26 cellular contexts compared by ENCODE assay signal in genomic region chr18:9736445-9736844, GRCh38.
"Had no signal": no experiment of that assay in that cellular context is flagged by ENCODE, and none has a peak within 500 bp of the region (broad histone marks: within the 10 kb centered on the region; RNA-seq: fewer than 3 reads in every experiment).

No MANE protein-coding gene starts in this region.

- H3K36me3 ChIP-seq: breast epithelium, pancreas had no signal

- DNase-seq: activated CD4-positive, alpha-beta memory T cell treated with anti-CD3 and anti-CD28 coated beads, Interleukin-2, amount 10 ng/mL, durations not matched to agents 7 days and 5 days; activated CD4-positive, alpha-beta T cell treated with anti-CD3 and anti-CD28 coated beads for 1 hour; activated CD4-positive, alpha-beta T cell treated with anti-CD3 and anti-CD28 coated beads, Interleukin-2, amount 10 ng/mL, durations not matched to agents 7 days and 5 days; activated CD8-positive, alpha-beta memory T cell treated with anti-CD3 and anti-CD28 coated beads, Interleukin-2, amount 50 U/mL, for 48 hours; activated naive CD8-positive, alpha-beta T cell treated with anti-CD3 and anti-CD28 coated beads, Interleukin-2, amount 50 U/mL, for 24 hours; activated T-cell treated with anti-CD3 and anti-CD28 coated beads, Interleukin-2, amount 50 U/mL, for 48 hours; amygdala; central memory CD4-positive, alpha-beta T cell; foreskin keratinocyte; heart left ventricle; left lung; mucosa of descending colon; nucleus accumbens; pancreas; stimulated activated naive CD4-positive, alpha-beta T cell; T-helper 17 cell; T1000; tibial artery had no signal

- H3K4me3 ChIP-seq: breast epithelium, heart left ventricle, left lung, lung, mucosa of descending colon, pancreas, right atrium auricular region, suprapubic skin, tibial artery had no signal

- H3K9me3 Mint-ChIP-seq: activated CD4-positive, alpha-beta memory T cell treated with anti-CD3 and anti-CD28 coated beads, Interleukin-2, amount 10 ng/mL, durations not matched to agents 7 days and 5 days; activated CD4-positive, alpha-beta T cell treated with anti-CD3 and anti-CD28 coated beads, Interleukin-2, amount 10 ng/mL, durations not matched to agents 7 days and 5 days; activated naive CD4-positive, alpha-beta T cell treated with anti-CD3 and anti-CD28 coated beads, Interleukin-2, amount 50 U/mL, for 24 hours; activated naive CD8-positive, alpha-beta T cell treated with anti-CD3 and anti-CD28 coated beads, Interleukin-2, amount 50 U/mL, for 24 hours; activated T-helper 2 cell treated with anti-CD3 and anti-CD28 coated beads, Interferon-gamma antibody, Interleukin-2, Interleukin-4, amounts not matched to agents 10 μg/mL and 5 μg/mL and 100 μg/mL, durations not matched to agents 14 hours and 24 hours and 36 hours; natural killer cell treated with Interleukin-12 subunit alpha and Interleukin-12 subunit beta and Interleukin-15 and Interleukin-18, amount 100 ng/mL, for 72 hours had no signal

- ATAC-seq: activated naive CD8-positive, alpha-beta T cell treated with anti-CD3 and anti-CD28 coated beads, Interleukin-2, amount 50 U/mL, for 24 hours; esophagus mucosa; heart left ventricle; left lung; natural killer cell treated with Interleukin-12 subunit alpha and Interleukin-12 subunit beta and Interleukin-15 and Interleukin-18, amount 100 ng/mL, for 72 hours; T-helper 17 cell had no signal

- H3K4me1 ChIP-seq: breast epithelium had no signal

- H3K36me3 Mint-ChIP-seq: activated naive CD4-positive, alpha-beta T cell treated with anti-CD3 and anti-CD28 coated beads, Interleukin-2, amount 50 U/mL, for 24 hours; natural killer cell treated with Interleukin-12 subunit alpha and Interleukin-12 subunit beta and Interleukin-15 and Interleukin-18, amount 100 ng/mL, for 72 hours had no signal

- H3K27me3 ChIP-seq: breast epithelium, foreskin keratinocyte, heart left ventricle, left lung, pancreas, right atrium auricular region, suprapubic skin, tibial artery had no signal

- H3K9me3 ChIP-seq: breast epithelium, heart left ventricle, left lung, mucosa of descending colon, pancreas, right atrium auricular region, suprapubic skin, tibial artery had no signal

- H3K4me3 Mint-ChIP-seq: activated CD4-positive, alpha-beta memory T cell treated with anti-CD3 and anti-CD28 coated beads, Interleukin-2, amount 10 ng/mL, durations not matched to agents 7 days and 5 days; activated CD4-positive, alpha-beta T cell treated with anti-CD3 and anti-CD28 coated beads, Interleukin-2, amount 10 ng/mL, durations not matched to agents 7 days and 5 days; activated naive CD4-positive, alpha-beta T cell treated with anti-CD3 and anti-CD28 coated beads, Interleukin-2, amount 50 U/mL, for 24 hours; activated naive CD8-positive, alpha-beta T cell treated with anti-CD3 and anti-CD28 coated beads, Interleukin-2, amount 50 U/mL, for 24 hours; natural killer cell treated with Interleukin-12 subunit alpha and Interleukin-12 subunit beta and Interleukin-15 and Interleukin-18, amount 100 ng/mL, for 72 hours; T-helper 17 cell had no signal

- H3K27ac Mint-ChIP-seq: activated CD4-positive, alpha-beta memory T cell treated with anti-CD3 and anti-CD28 coated beads, Interleukin-2, amount 10 ng/mL, durations not matched to agents 7 days and 5 days; activated CD4-positive, alpha-beta T cell treated with anti-CD3 and anti-CD28 coated beads, Interleukin-2, amount 10 ng/mL, durations not matched to agents 7 days and 5 days; activated naive CD4-positive, alpha-beta T cell treated with anti-CD3 and anti-CD28 coated beads, Interleukin-2, amount 50 U/mL, for 24 hours; activated naive CD8-positive, alpha-beta T cell treated with anti-CD3 and anti-CD28 coated beads, Interleukin-2, amount 50 U/mL, for 24 hours; activated T-helper 2 cell treated with anti-CD3 and anti-CD28 coated beads, Interferon-gamma antibody, Interleukin-2, Interleukin-4, amounts not matched to agents 10 μg/mL and 5 μg/mL and 100 μg/mL, durations not matched to agents 14 hours and 24 hours and 36 hours; natural killer cell treated with Interleukin-12 subunit alpha and Interleukin-12 subunit beta and Interleukin-15 and Interleukin-18, amount 100 ng/mL, for 72 hours; T-helper 17 cell had no signal

- H3K4me1 Mint-ChIP-seq: T-helper 17 cell had no signal

- H3K27ac ChIP-seq: breast epithelium, foreskin keratinocyte, heart left ventricle, pancreas, right atrium auricular region, suprapubic skin, tibial artery had no signal
